In genomic region chr2:12684471-12684936, GRCh38 we compare ENCODE assay signal across 12 cellular contexts. TPM values are rescaled to one million over a fixed set of nuclear protein-coding genes. Genes with fewer than 3 reads are reported as not detected.
DNase-seq lines count a peak whose midpoint lies in the region; ATAC-seq lines count a peak whose summit lies in the region.
"Had no signal": no experiment of that assay in that cellular context is flagged by ENCODE, and none has a peak within 500 bp of the region (broad histone marks: within the 10 kb centered on the region; RNA-seq: fewer than 3 reads in every experiment).

No MANE protein-coding gene starts in this region.

- H3K4me3 ChIP-seq in neuron (ENCODE audit: low read length) = peak overlapping the region; percentile 14

- no peaks in the 10 kb centered on the region for H3K27me3 ChIP-seq in neuron (ENCODE audit: insufficient read depth, low read length)

- DNase-seq in AG08396 (ENCODE audit: low spot score) (peak; percentile 34), NCI-H226 (peak; percentile 35), NCI-H1694 (lab: John Stamatoyannopoulos, UW) (no peak), COLO829 (ENCODE audit: low spot score) (no peak), activated gamma-delta T cell treated with Interleukin-2 at 50 U/mL for 16 hours (no peak)
- no peak for DNase-seq in stimulated activated CD4-positive, alpha-beta T cell treated with anti-CD3 and anti-CD28 coated beads, Interleukin-1b, Interleukin-23, amount 100 ng/mL, for 48 hours
- DNase-seq: activated CD4-positive, alpha-beta T cell treated with anti-CD3 and anti-CD28 coated beads, Interleukin-2, amount 50 U/mL, for 48 hours; amygdala; glutamatergic neuron; NCI-H1092 had no signal

- peaks cover 7% of the 10 kb centered on the region for H3K4me1 ChIP-seq in neuron (ENCODE audit: insufficient read depth, low read length)

- no peaks in the 10 kb centered on the region for H3K36me3 ChIP-seq in neuron (ENCODE audit: insufficient read depth, low read length)

- peak overlapping the region; percentile 66 for H2AFZ ChIP-seq in neuron (ENCODE audit: low read depth, low read length)

- no peaks in the 10 kb centered on the region for H3K9me3 ChIP-seq in neuron (ENCODE audit: low read length)

- ATAC-seq in esophagus mucosa = peak; percentile 59

RNA-seq across cellular contexts. Expression of gene TRIB2, which starts 32.2 kb away (rescaled TPM):
- 12.7 TPM for total RNA-seq in esophagus mucosa

Comparison
In these comparisons a context has a peak if more than half of its experiments do, and no peak if none do; other contexts are left out.
1. DNase-seq: peak in AG08396 (single experiment) and NCI-H226 (single experiment); none in stimulated activated CD4-positive, alpha-beta T cell treated with anti-CD3 and anti-CD28 coated beads, Interleukin-1b, Interleukin-23, amount 100 ng/mL, for 48 hours (single experiment), NCI-H1694 (single experiment), COLO829 (single experiment) and activated gamma-delta T cell treated with Interleukin-2 at 50 U/mL for 16 hours (single experiment).